In genomic region chr17:46782250-46782953, GRCh38 we compare ENCODE assay signal across 1 cellular context.
TF ChIP-seq lines count a peak whose summit lies in the region.

No MANE protein-coding gene starts in this region.

TF ChIP-seq in HepG2, 621 proteins besides CTCF, POLR2A, EP300 and RAD21 (continued from another document and continues in another):
- TF ChIP-seq TARDBP (CRISPR knock-in tag; IDR thresholded peaks at IDR 0.05), result 0 out of 2 replicates have a peak, but pooled peaks have one; percentile 26
- peak; percentile 55; the same call in 1 of the 2 replicates for TF ChIP-seq TGIF2 (CRISPR knock-in tag; IDR thresholded peaks at IDR 0.05)
- TF ChIP-seq ZNF790 (CRISPR knock-in tag; IDR thresholded peaks at IDR 0.05; ENCODE audit: borderline replicate concordance), result no peak
- TF ChIP-seq LBX2 (CRISPR knock-in tag; IDR thresholded peaks at IDR 0.05; ENCODE audit: borderline replicate concordance), result peak; percentile 77; the same call in 1 of the 2 replicates
- TF ChIP-seq ZZZ3 (CRISPR knock-in tag; IDR thresholded peaks at IDR 0.05; ENCODE audit: borderline replicate concordance), result 0 out of 2 replicates have a peak, but pooled peaks have one; percentile 64
- TF ChIP-seq YEATS2 (CRISPR knock-in tag; IDR thresholded peaks at IDR 0.05; ENCODE audit: borderline replicate concordance), result peak; percentile 78; the same call in 1 of the 2 replicates
- 0 out of 2 replicates have a peak, but pooled peaks have one; percentile 37 for TF ChIP-seq MIXL1 (CRISPR knock-in tag; IDR thresholded peaks at IDR 0.05)
- no peak for TF ChIP-seq ZNF121 (CRISPR knock-in tag; IDR thresholded peaks at IDR 0.05)
- TF ChIP-seq RARA (CRISPR knock-in tag; IDR thresholded peaks at IDR 0.05), result 0 out of 2 replicates have a peak, but pooled peaks have one; percentile 17
- no peak for TF ChIP-seq ETS1 (CRISPR knock-in tag; IDR thresholded peaks at IDR 0.05)
- no peak for TF ChIP-seq ZBTB34 (CRISPR knock-in tag; IDR thresholded peaks at IDR 0.05)
- TF ChIP-seq KDM3A (CRISPR knock-in tag; IDR thresholded peaks at IDR 0.05; ENCODE audit: low read depth), result peak; percentile 76
- TF ChIP-seq LCORL (IDR thresholded peaks at IDR 0.05), result no peak
- TF ChIP-seq LCORL (CRISPR knock-in tag; IDR thresholded peaks at IDR 0.05), result peak; percentile 75
- no peak for TF ChIP-seq ZFYVE20 (CRISPR knock-in tag; IDR thresholded peaks at IDR 0.05; ENCODE audit: borderline replicate concordance, low read depth)
- peak; percentile 60; the same call in 1 of the 2 replicates for TF ChIP-seq HMG20B (CRISPR knock-in tag; conservative IDR thresholded peaks at IDR 0.05)
- TF ChIP-seq ZFX (CRISPR knock-in tag; IDR thresholded peaks at IDR 0.05; ENCODE audit: low read depth), result peak; percentile 89
- no peak for TF ChIP-seq PLSCR1 (CRISPR knock-in tag; IDR thresholded peaks at IDR 0.05; ENCODE audit: borderline replicate concordance)
- peak; percentile 92 for TF ChIP-seq ZBED4 (CRISPR knock-in tag; IDR thresholded peaks at IDR 0.05; ENCODE audit: borderline replicate concordance)
- peak; percentile 79; the same call in 1 of the 2 replicates for TF ChIP-seq SMAD9 (CRISPR knock-in tag; IDR thresholded peaks at IDR 0.05)
- TF ChIP-seq ZNF501 (CRISPR knock-in tag; IDR thresholded peaks at IDR 0.05), result 0 out of 2 replicates have a peak, but pooled peaks have one; percentile 36
- TF ChIP-seq ZNF12 (CRISPR knock-in tag; IDR thresholded peaks at IDR 0.05), result peak; percentile 28; the same call in 1 of the 2 replicates
- TF ChIP-seq HMG20A (CRISPR knock-in tag; IDR thresholded peaks at IDR 0.05; ENCODE audit: borderline replicate concordance), result no peak
- 0 out of 2 replicates have a peak, but pooled peaks have one; percentile 25 for TF ChIP-seq ARHGAP35 (CRISPR knock-in tag; IDR thresholded peaks at IDR 0.05; ENCODE audit: borderline replicate concordance)
- no peak for TF ChIP-seq CC2D1A (CRISPR knock-in tag; IDR thresholded peaks at IDR 0.05)
- TF ChIP-seq ZNF556 (CRISPR knock-in tag; IDR thresholded peaks at IDR 0.05; ENCODE audit: borderline replicate concordance), result no peak
- no peak for TF ChIP-seq ZNF20 (CRISPR knock-in tag; IDR thresholded peaks at IDR 0.05)
- TF ChIP-seq PHF8 (CRISPR knock-in tag; IDR thresholded peaks at IDR 0.05), result peak; percentile 44; the same call in 1 of the 2 replicates
- TF ChIP-seq ERF (CRISPR knock-in tag; IDR thresholded peaks at IDR 0.05), result peak; percentile 83
- peak; percentile 49 for TF ChIP-seq ZNF430 (CRISPR knock-in tag; IDR thresholded peaks at IDR 0.05)
- TF ChIP-seq FIP1L1 (IDR thresholded peaks at IDR 0.05; ENCODE audit: borderline replicate concordance, insufficient read depth, low read depth, low read length), result no peak
- TF ChIP-seq MBD4 (IDR thresholded peaks at IDR 0.05; ENCODE audit: borderline replicate concordance, low read length), result no peak
- no peak for TF ChIP-seq CERS6 (CRISPR knock-in tag; IDR thresholded peaks at IDR 0.05)
- 0 out of 2 replicates have a peak, but pooled peaks have one; percentile 59 for TF ChIP-seq ZNF205 (CRISPR knock-in tag; IDR thresholded peaks at IDR 0.05)
- 0 out of 2 replicates have a peak, but pooled peaks have one; percentile 9 for TF ChIP-seq ZNF570 (CRISPR knock-in tag; IDR thresholded peaks at IDR 0.05; ENCODE audit: borderline replicate concordance)
- TF ChIP-seq ELF3 (CRISPR knock-in tag; IDR thresholded peaks at IDR 0.05), result peak; percentile 44; the same call in 1 of the 2 replicates
- TF ChIP-seq FOXC1 (CRISPR knock-in tag; IDR thresholded peaks at IDR 0.05; ENCODE audit: borderline replicate concordance), result 0 out of 2 replicates have a peak, but pooled peaks have one; percentile 9
- 0 out of 2 replicates have a peak, but pooled peaks have one; percentile 15 for TF ChIP-seq ZNF274 (CRISPR knock-in tag; IDR thresholded peaks at IDR 0.05)
- TF ChIP-seq KDM4B (CRISPR knock-in tag; IDR thresholded peaks at IDR 0.05), result 0 out of 2 replicates have a peak, but pooled peaks have one; percentile 22
- TF ChIP-seq ARID5B (CRISPR knock-in tag; IDR thresholded peaks at IDR 0.05), result peak; percentile 30; the same call in 1 of the 2 replicates
- TF ChIP-seq ZBTB49 (CRISPR knock-in tag; IDR thresholded peaks at IDR 0.05; ENCODE audit: borderline replicate concordance), result peak; percentile 29; the same call in 1 of the 2 replicates
- TF ChIP-seq KLF13 (CRISPR knock-in tag; IDR thresholded peaks at IDR 0.05), result peak; percentile 25; the same call in 1 of the 2 replicates
- TF ChIP-seq ZNF235 (CRISPR knock-in tag; IDR thresholded peaks at IDR 0.05; ENCODE audit: borderline replicate concordance), result 0 out of 2 replicates have a peak, but pooled peaks have one; percentile 41
- no peak for TF ChIP-seq FLYWCH1 (CRISPR knock-in tag; IDR thresholded peaks at IDR 0.05)
- 0 out of 2 replicates have a peak, but pooled peaks have one; percentile 64 for TF ChIP-seq ZNF414 (CRISPR knock-in tag; IDR thresholded peaks at IDR 0.05)
- 0 out of 2 replicates have a peak, but pooled peaks have one; percentile 31 for TF ChIP-seq RXRB (CRISPR knock-in tag; IDR thresholded peaks at IDR 0.05; ENCODE audit: borderline replicate concordance)
- TF ChIP-seq THAP8 (CRISPR knock-in tag; IDR thresholded peaks at IDR 0.05; ENCODE audit: borderline replicate concordance), result no peak
- peak; percentile 38 for TF ChIP-seq FOSL2 (CRISPR knock-in tag; IDR thresholded peaks at IDR 0.05)
